ENCODE assay signal across 28 cellular contexts in genomic region chr1:213641312-213641711, GRCh38.
"Had no signal": no experiment of that assay in that cellular context is flagged by ENCODE, and none has a peak within 500 bp of the region (broad histone marks: within the 10 kb centered on the region; RNA-seq: fewer than 3 reads in every experiment).

No MANE protein-coding gene starts in this region.

- DNase-seq: Kasumi-1, MG63, NCI-H1048, NCI-H1092 treated with DMSO at 0.1 percent for 48 hours, NCI-H1105 treated with DMSO at 0.1 percent for 48 hours, NCI-H1417, NCI-H1436 treated with DMSO at 0.1 percent for 48 hours, NCI-H1694 treated with DMSO at 0.1 percent for 48 hours, NCI-H187 treated with DMSO at 0.1 percent for 48 hours, NCI-H2029, NCI-H2081, NCI-H2107, NCI-H2171, NCI-H226, NCI-H446 treated with DMSO at 0.1 percent for 48 hours, NCI-H510A, NCI-H524, NCI-H526, NCI-H69, NCI-H748 treated with DMSO at 0.1 percent for 48 hours, NCI-H82, PC-9, Right ventricle myocardium superior, SHP77 treated with DMSO at 0.1 percent for 48 hours, SK-N-SH, SW 1271, T-helper 1 cell had no signal

- ATAC-seq: Panc1 had no signal
